20 cellular contexts compared by ENCODE assay signal in genomic region chr16:1271380-1271749, GRCh38. TPM values are rescaled to one million over a fixed set of nuclear protein-coding genes. Genes with fewer than 3 reads are reported as not detected.
"Had no signal": no experiment of that assay in that cellular context is flagged by ENCODE, and none has a peak within 500 bp of the region (broad histone marks: within the 10 kb centered on the region; RNA-seq: fewer than 3 reads in every experiment).

No MANE protein-coding gene starts in this region.

- H3K4me3 ChIP-seq: dorsolateral prefrontal cortex, esophagus squamous epithelium, gastrocnemius medialis, ovary, prostate gland, right atrium auricular region, upper lobe of right lung had no signal

- H3K4me1 ChIP-seq: gastrocnemius medialis, prostate gland, upper lobe of right lung had no signal

- H3K36me3 ChIP-seq: esophagus squamous epithelium, gastrocnemius medialis, neutrophil, ovary, prostate gland, right atrium auricular region, upper lobe of right lung had no signal

- H3K9me3 Mint-ChIP-seq: mesothelial cell of epicardium; naive thymus-derived CD8-positive, alpha-beta T cell had no signal

- H3K27ac ChIP-seq: dorsolateral prefrontal cortex, esophagus squamous epithelium, gastrocnemius medialis, neutrophil, ovary, prostate gland, right atrium auricular region, upper lobe of right lung had no signal

- ATAC-seq: activated naive CD4-positive, alpha-beta T cell treated with anti-CD3 and anti-CD28 coated beads, Interleukin-2, amount 50 U/mL, for 72 hours; stimulated activated naive CD8-positive, alpha-beta T cell treated with anti-CD3 and anti-CD28 coated beads, Interleukin-15, Interleukin-2, amounts not matched to agents 100 U/mL and 50 U/mL, for 24 hours; upper lobe of right lung had no signal

- H3K27me3 ChIP-seq: ovary, right atrium auricular region, upper lobe of right lung had no signal

- DNase-seq: central memory CD4-positive, alpha-beta T cell; esophagus squamous epithelium; hippocampal formation; mammary epithelial cell; stimulated activated CD4-positive, alpha-beta T cell treated with anti-CD3 and anti-CD28 coated beads, Interleukin-12 subunit alpha, Interleukin-12 subunit beta, amount 100 ng/mL, for 4 hours; stimulated activated CD4-positive, alpha-beta T cell treated with anti-CD3 and anti-CD28 coated beads, Interleukin-4, amount 100 ng/mL, for 4 hours; stimulated activated naive CD8-positive, alpha-beta T cell treated with anti-CD3 and anti-CD28 coated beads, Interleukin-15, Interleukin-2, amounts not matched to agents 100 U/mL and 50 U/mL, for 24 hours; T-helper 9 cell; upper lobe of right lung had no signal

- H3K27ac Mint-ChIP-seq: mesothelial cell of epicardium had no signal

- H3K9me3 ChIP-seq: esophagus squamous epithelium, gastrocnemius medialis, neutrophil, ovary, prostate gland, right atrium auricular region, upper lobe of right lung had no signal

- H3K36me3 Mint-ChIP-seq: activated naive CD4-positive, alpha-beta T cell treated with anti-CD3 and anti-CD28 coated beads, Interleukin-2, amount 50 U/mL, for 72 hours; mesothelial cell of epicardium; naive thymus-derived CD8-positive, alpha-beta T cell had no signal

RNA-seq across cellular contexts. Expression of gene TPSD1, which starts 15.5 kb away (rescaled TPM):
- total RNA-seq: activated naive CD4-positive, alpha-beta T cell treated with anti-CD3 and anti-CD28 coated beads, Interleukin-2, amount 50 U/mL, for 72 hours; astrocyte; mammary epithelial cell; mesothelial cell of epicardium; naive thymus-derived CD8-positive, alpha-beta T cell had no signal

RNA-seq across cellular contexts. Expression of gene TPSAB1, which starts 30.9 kb away (rescaled TPM):
- total RNA-seq: astrocyte; mammary epithelial cell; mesothelial cell of epicardium; naive thymus-derived CD8-positive, alpha-beta T cell had no signal

RNA-seq across cellular contexts. Expression of gene TPSB2, which starts 41.4 kb away (rescaled TPM):
- total RNA-seq: astrocyte; mammary epithelial cell; mesothelial cell of epicardium; naive thymus-derived CD8-positive, alpha-beta T cell had no signal

RNA-seq across cellular contexts. Expression of gene TPSG1, which starts 46.3 kb away (rescaled TPM):
- total RNA-seq: activated naive CD4-positive, alpha-beta T cell treated with anti-CD3 and anti-CD28 coated beads, Interleukin-2, amount 50 U/mL, for 72 hours; astrocyte; dorsolateral prefrontal cortex; left ventricle myocardium superior; mammary epithelial cell; mesothelial cell of epicardium; naive thymus-derived CD8-positive, alpha-beta T cell; prostate gland; right atrium auricular region had no signal
